19 cellular contexts compared by ENCODE assay signal in the genomic region with DNA sequence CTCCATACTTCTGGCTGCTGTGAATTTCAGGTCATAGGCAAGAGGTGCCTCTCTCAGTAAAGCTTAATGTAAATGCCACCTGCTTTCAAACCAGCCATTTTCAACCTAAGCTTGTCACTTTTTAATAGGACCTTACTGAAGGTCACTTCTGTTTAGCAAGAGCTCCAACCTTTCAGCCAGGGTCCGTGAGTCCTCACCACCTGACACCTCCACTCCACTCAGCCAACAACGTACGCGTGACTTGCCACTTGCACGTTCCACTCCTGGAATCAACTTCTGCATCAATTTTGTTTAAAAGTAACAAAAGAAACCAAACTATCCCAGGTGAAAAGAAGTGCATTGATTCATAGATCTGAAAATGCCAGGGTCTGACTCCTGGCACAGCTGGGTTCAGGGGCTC.
A peak's percentile ranks its signal among the peaks of the same experiment; 100 is the strongest.
DNase-seq lines count a peak whose midpoint lies in the region; ATAC-seq, FAIRE-seq and TF ChIP-seq lines count a peak whose summit lies in the region.
"Had no signal": no experiment of that assay in that cellular context is flagged by ENCODE, and none has a peak within 500 bp of the region (broad histone marks: within the 10 kb centered on the region; RNA-seq: fewer than 3 reads in every experiment).

No MANE protein-coding gene starts in this region.

- POLR2A ChIA-PET in GM12878 (lab: Charles Lee), result no interaction called here

- H3K79me1 ChIP-seq in trophoblast cell (ENCODE audit: low read length), result peaks cover 27% of the 10 kb centered on the region

- peaks cover 6% of the 10 kb centered on the region for H3K27me3 Mint-ChIP-seq in GM23338 (ENCODE audit: insufficient read depth, low read depth, poor library complexity)

- no peak overlapping the region for H3K27ac Mint-ChIP-seq in GM23338
- H3K27ac Mint-ChIP-seq: B cell; CD4-positive, alpha-beta T cell had no signal

- 54% methylated on average over 5 of the region's 5 CpGs for whole genome bisulfite sequencing in GM12878 (ENCODE audit: insufficient coverage, insufficient replicate concordance, low lambda C conversion rate, missing lambda C conversion rate)
- no CpG with 5 or more reads among the region's 5 CpGs for WGBS in trophoblast cell (ENCODE audit: extremely low coverage, insufficient coverage, insufficient read length)

- peak overlapping the region; percentile 15 for H4K91ac ChIP-seq in trophoblast cell (ENCODE audit: low read depth, low read length)

- no peaks in the 10 kb centered on the region for H3K36me3 Mint-ChIP-seq in GM23338 (ENCODE audit: low read depth)

- TF ChIP-seq CTCF in GM23338 (conservative IDR thresholded peaks at IDR 0.05; ENCODE audit: low read depth in 2 of 2), result no peak
- TF ChIP-seq CTCF in GM12878 (IDR thresholded peaks at IDR 0.05 in 2 of 3, conservative IDR thresholded peaks at IDR 0.05 in 1 of 3; ENCODE audit: control insufficient read depth in 2 of 3, extremely low read depth in 1 of 3, insufficient read depth in 1 of 3, low read depth in 3 of 3, low read length in 3 of 3), result no peak

- H4K20me1 ChIP-seq in GM23338 (replicated peaks; ENCODE audit: insufficient read depth), result no peaks in the 10 kb centered on the region
- no peaks in the 10 kb centered on the region for H4K20me1 ChIP-seq in GM12878 (ENCODE audit: control insufficient read depth, insufficient read depth)

- in situ Hi-C loops in GM12878 (cut with MboI), result no loop called here

- peaks cover 22% of the 10 kb centered on the region for H3K4me1 Mint-ChIP-seq in GM23338
- H3K4me1 Mint-ChIP-seq: B cell had no signal

- ATAC-seq in GM23338, result no peak
- no peak for ATAC-seq in GM12878
- no peak for ATAC-seq in GM21717 (IDR thresholded peaks at IDR 0.05; ENCODE audit: unreplicated experiment)
- no peak for ATAC-seq in GM21528 (IDR thresholded peaks at IDR 0.05; ENCODE audit: low FRiP score, unreplicated experiment)
- ATAC-seq: HepG2 had no signal

- 0 out of 2 replicates have a peak overlapping the region, but pooled peaks have one; percentile 82 for H2AFZ ChIP-seq in GM23338
- no peak overlapping the region for H2AFZ ChIP-seq in GM12878 (ENCODE audit: control insufficient read depth, low read depth, low read length)
- H2AFZ ChIP-seq in trophoblast cell (ENCODE audit: insufficient read depth, low read length, poor library complexity), result no peak overlapping the region
- H2AFZ ChIP-seq: GM23248 had no signal

- peak overlapping the region; percentile 33 for H2BK120ac ChIP-seq in trophoblast cell (ENCODE audit: insufficient read depth, low read length, poor library complexity)

- peak overlapping the region; percentile 23; the same call in 1 of the 2 replicates for H3K4me2 ChIP-seq in GM23338
- H3K4me2 ChIP-seq in GM12878 (ENCODE audit: control insufficient read depth, insufficient read depth), result no peak overlapping the region
- no peak overlapping the region for H3K4me2 ChIP-seq in trophoblast cell (ENCODE audit: low read length)

- SMC1A ChIA-PET in GM12878 (lab: Charles Lee; ENCODE audit: uncharacterized antibody, unreplicated experiment), result no interaction called here

- RAD21 ChIA-PET in GM12878 (lab: Charles Lee; ENCODE audit: unreplicated experiment), result no interaction called here

- H3K27ac ChIP-seq in GM23338 (ENCODE audit: low read depth) (no peak overlapping the region), GM12878 (ENCODE audit: control insufficient read depth, insufficient read depth) (no peak overlapping the region), iPS-18a (ENCODE audit: low read length) (no peak overlapping the region), trophoblast cell (ENCODE audit: low read depth, low read length) (no peak overlapping the region)
- H3K27ac ChIP-seq: GM23248 had no signal

- H3K18ac ChIP-seq in trophoblast cell (ENCODE audit: low read length), result no peak overlapping the region

- H3K27me3 ChIP-seq in GM23338 (ENCODE audit: insufficient read depth) (no peaks in the 10 kb centered on the region), GM12878 (replicated peaks in 1 of 2; ENCODE audit: control insufficient read depth in 2 of 2, insufficient read depth in 2 of 2, low read length in 1 of 2) (peaks cover 0 to 4% of the 10 kb centered on the region in 2 experiments; a peak in 1 of 4 replicates), iPS-18a (ENCODE audit: control insufficient read depth, insufficient read depth, low read length) (no peaks in the 10 kb centered on the region), trophoblast cell (ENCODE audit: insufficient read depth, low read length) (no peaks in the 10 kb centered on the region)

- no TSS peak for BruUV-seq in GM12878 (replicated peaks; lab: Mats Ljungman, UMichigan)

- no peak for TF ChIP-seq POLR2A in GM12878 (IDR thresholded peaks at IDR 0.05; ENCODE audit: low read depth, low read length)

- TF ChIP-seq EP300 in GM12878 (IDR thresholded peaks at IDR 0.05; ENCODE audit: borderline replicate concordance in 1 of 2, control insufficient read depth in 1 of 2, low read depth in 2 of 2, low read length in 2 of 2), result no peak

- no peak overlapping the region for H4K8ac ChIP-seq in trophoblast cell (ENCODE audit: low read depth, low read length)

- H3K79me2 ChIP-seq in GM23338 (replicated peaks; ENCODE audit: insufficient read depth) (no peaks in the 10 kb centered on the region), GM12878 (ENCODE audit: control insufficient read depth, insufficient read depth, low read length) (no peaks in the 10 kb centered on the region), trophoblast cell (ENCODE audit: control insufficient read depth, insufficient read depth, low read length, poor library complexity) (no peaks in the 10 kb centered on the region)

- no peak overlapping the region for H3K4me3 Mint-ChIP-seq in GM23338
- H3K4me3 Mint-ChIP-seq: B cell; CD4-positive, alpha-beta T cell had no signal

- no peaks in the 10 kb centered on the region for H3F3A ChIP-seq in GM23338 (replicated peaks; ENCODE audit: low read depth)

- no peak for DNase-seq in GM23338 (ENCODE audit: low spot score)
- no peak for DNase-seq in GM12878 (ENCODE audit: low read depth, low spot score)
- DNase-seq in trophoblast cell, result no peak
- no peak for DNase-seq in NCI-H69 (lab: John Stamatoyannopoulos, UW)
- DNase-seq: C1 segment of cervical spinal cord; Calu3; CD4-positive, alpha-beta T cell; DMS79; GM23248 had no signal

- CTCF ChIA-PET in GM12878 (lab: Yijun Ruan, JAX), result interaction anchor here (1.0 kb wide), 1 partner anchor 11 kb away, joined by 3 read pairs; no protein-coding TSS in a partner anchor

- no peak overlapping the region for H2AK5ac ChIP-seq in trophoblast cell (ENCODE audit: low read length)

- intact Hi-C loops in GM12878 (cut with micrococcal nuclease; ENCODE audit: unreplicated experiment), result no loop called here

- no peak for TF ChIP-seq RAD21 in GM12878 (IDR thresholded peaks at IDR 0.05; ENCODE audit: insufficient read depth, low read depth, low read length)

- H3K4me1 ChIP-seq in GM23338 (ENCODE audit: insufficient read depth), result peaks cover 10% of the 10 kb centered on the region
- H3K4me1 ChIP-seq in GM12878 (ENCODE audit: control insufficient read depth, insufficient read depth, low read length), result no peaks in the 10 kb centered on the region
- peaks cover 27% of the 10 kb centered on the region for H3K4me1 ChIP-seq in iPS-18a (ENCODE audit: control insufficient read depth, low read depth, low read length)
- peaks cover 28 to 33% of the 10 kb centered on the region in 2 experiments for H3K4me1 ChIP-seq in trophoblast cell (ENCODE audit: control insufficient read depth in 1 of 2, insufficient read depth in 2 of 2, low read length in 2 of 2)
- H3K4me1 ChIP-seq: HAP-1 had no signal

- 0 out of 3 replicates have a peak, but pooled peaks cover 2% of the 10 kb centered on the region for H3K9me3 Mint-ChIP-seq in GM23338
- H3K9me3 Mint-ChIP-seq: CD4-positive, alpha-beta T cell had no signal

- peak; percentile 18 for FAIRE-seq in GM12878 (lab: Jason Lieb, UNC)
- FAIRE-seq: G401.6, GM12892, GM19239, HepG2, HTR-8/SVneo had no signal

- no peak overlapping the region for H3K14ac ChIP-seq in trophoblast cell (ENCODE audit: low read length)

- no peak overlapping the region for H3K23ac ChIP-seq in trophoblast cell (ENCODE audit: low read length)

- H3K4ac ChIP-seq in trophoblast cell (ENCODE audit: low read depth, low read length), result no peak overlapping the region

- H3K9me2 ChIP-seq in GM23338 (ENCODE audit: insufficient read depth), result 0 out of 2 replicates have a peak, but pooled peaks cover 5% of the 10 kb centered on the region

- H3K36me3 ChIP-seq in GM23338 (ENCODE audit: insufficient read depth) (no peaks in the 10 kb centered on the region), GM12878 (ENCODE audit: control insufficient read depth in 2 of 2, insufficient read depth in 2 of 2, low read length in 1 of 2) (no peaks in the 10 kb centered on the region), iPS-18a (ENCODE audit: control insufficient read depth, low read depth, low read length) (no peaks in the 10 kb centered on the region), trophoblast cell (ENCODE audit: control insufficient read depth in 1 of 2, insufficient read depth in 2 of 2, low read length in 2 of 2) (no peaks in the 10 kb centered on the region)
- H3K36me3 ChIP-seq: HAP-1 had no signal

- H3K9me3 ChIP-seq in GM12878 (replicated peaks; ENCODE audit: control insufficient read depth, insufficient read depth, low read length), result no peaks in the 10 kb centered on the region; the same call in 2 of the 3 replicates
- H3K9me3 ChIP-seq in iPS-18a (ENCODE audit: control insufficient read depth, low read depth, low read length), result no peaks in the 10 kb centered on the region
- H3K9me3 ChIP-seq in trophoblast cell (ENCODE audit: insufficient read depth, low read depth, low read length), result no peaks in the 10 kb centered on the region
- H3K9me3 ChIP-seq: HAP-1 had no signal

- H3K9ac ChIP-seq in GM12878 (ENCODE audit: control insufficient read depth, insufficient read depth, low read length) (no peak overlapping the region), iPS-18a (ENCODE audit: low read length) (no peak overlapping the region), trophoblast cell (ENCODE audit: low read length) (no peak overlapping the region)
- H3K9ac ChIP-seq: GM23248 had no signal

- H3K4me3 ChIP-seq in GM23338 (no peak overlapping the region), GM12878 (no peak overlapping the region), iPS-18a (ENCODE audit: low read length) (peak overlapping the region; percentile 4), trophoblast cell (ENCODE audit: low read depth, low read length) (no peak overlapping the region)
- H3K4me3 ChIP-seq: GM23248, HAP-1 had no signal

- peak overlapping the region; percentile 32 for H2BK12ac ChIP-seq in trophoblast cell (ENCODE audit: low read length)

- no peak overlapping the region for H2BK5ac ChIP-seq in trophoblast cell (ENCODE audit: low read depth, low read length, poor library complexity)

- no peak overlapping the region for H4K12ac ChIP-seq in trophoblast cell (ENCODE audit: low read depth, low read length)

TF ChIP-seq in GM23338, 12 proteins besides CTCF, POLR2A, EP300 and RAD21 (continues in another document):
- no peak for TF ChIP-seq EZH2phosphoT487 (IDR thresholded peaks at IDR 0.05; ENCODE audit: unreplicated experiment)

TF ChIP-seq in GM12878, 131 proteins besides CTCF, POLR2A, EP300 and RAD21 (continues in another document):
- TF ChIP-seq NRF1 (conservative IDR thresholded peaks at IDR 0.05; ENCODE audit: low read depth, low read length) (no peak), TAF1 (IDR thresholded peaks at IDR 0.05; ENCODE audit: borderline replicate concordance, low read depth, low read length) (no peak), MTA3 (IDR thresholded peaks at IDR 0.05; ENCODE audit: borderline replicate concordance, low read length) (no peak), FOXK2 (IDR thresholded peaks at IDR 0.05) (no peak)
